ENCODE assay signal across 14 cellular contexts in the genomic region with DNA sequence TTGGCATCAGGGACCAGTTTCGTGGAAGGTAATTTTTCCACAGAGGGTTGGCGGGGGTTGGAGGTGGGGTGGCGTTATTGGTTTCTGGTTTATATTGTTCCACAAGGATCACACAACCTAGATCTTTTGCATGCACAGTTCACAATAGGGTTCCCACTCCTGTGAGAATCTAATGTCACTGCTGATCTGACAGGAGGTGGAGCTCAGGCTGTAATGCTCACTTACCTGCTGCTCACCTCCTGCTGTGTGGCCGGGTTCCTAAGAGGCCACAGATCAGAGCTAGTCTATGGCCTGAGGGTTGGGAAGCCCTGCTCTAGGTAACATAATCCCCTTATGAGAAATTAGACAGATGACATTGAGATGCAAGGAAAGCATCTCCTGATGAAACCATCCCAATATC. TPM values are rescaled to one million over a fixed set of nuclear protein-coding genes. Genes with fewer than 3 reads are reported as not detected.
DNase-seq lines count a peak whose midpoint lies in the region; ATAC-seq and TF ChIP-seq lines count a peak whose summit lies in the region.
"Had no signal": no experiment of that assay in that cellular context is flagged by ENCODE, and none has a peak within 500 bp of the region (broad histone marks: within the 10 kb centered on the region; RNA-seq: fewer than 3 reads in every experiment).

No MANE protein-coding gene starts in this region.

- intact Hi-C loops in activated naive CD4-positive, alpha-beta T cell treated with anti-CD3 and anti-CD28 coated beads for 36 hours (cut with micrococcal nuclease), result no loop called here

- peak overlapping the region; percentile 15 for H3K4me3 Mint-ChIP-seq in activated naive CD4-positive, alpha-beta T cell treated with anti-CD3 and anti-CD28 coated beads for 36 hours
- H3K4me3 Mint-ChIP-seq in activated naive CD8-positive, alpha-beta T cell treated with anti-CD3 and anti-CD28 coated beads, Interleukin-2, amount 10 ng/mL, durations not matched to agents 7 days and 5 days, result peak overlapping the region; percentile 42
- peak overlapping the region; percentile 58 for H3K4me3 Mint-ChIP-seq in stimulated activated naive CD8-positive, alpha-beta T cell treated with anti-CD3 and anti-CD28 coated beads, Interleukin-15, Interleukin-2, amounts not matched to agents 100 ng/mL and 50 ng/mL, for 24 hours
- H3K4me3 Mint-ChIP-seq: dendritic cell treated with granulocyte-macrophage colony-stimulating factor and Interleukin-4, amounts not matched to agents 40 ng/mL and 50 ng/mL, for 4 days had no signal

- H3K36me3 Mint-ChIP-seq in activated naive CD4-positive, alpha-beta T cell treated with anti-CD3 and anti-CD28 coated beads for 36 hours (ENCODE audit: low read depth), result peaks cover 66% of the 10 kb centered on the region
- H3K36me3 Mint-ChIP-seq in activated naive CD8-positive, alpha-beta T cell treated with anti-CD3 and anti-CD28 coated beads, Interleukin-2, amount 10 ng/mL, durations not matched to agents 7 days and 5 days, result peaks cover 77% of the 10 kb centered on the region
- H3K36me3 Mint-ChIP-seq in stimulated activated naive CD8-positive, alpha-beta T cell treated with anti-CD3 and anti-CD28 coated beads, Interleukin-15, Interleukin-2, amounts not matched to agents 100 ng/mL and 50 ng/mL, for 24 hours (ENCODE audit: low read depth), result peaks cover 83% of the 10 kb centered on the region

- peak overlapping the region; percentile 86 for H3K27ac Mint-ChIP-seq in activated naive CD4-positive, alpha-beta T cell treated with anti-CD3 and anti-CD28 coated beads for 36 hours
- H3K27ac Mint-ChIP-seq in activated naive CD8-positive, alpha-beta T cell treated with anti-CD3 and anti-CD28 coated beads, Interleukin-2, amount 10 ng/mL, durations not matched to agents 7 days and 5 days, result peak overlapping the region; percentile 81
- H3K27ac Mint-ChIP-seq in stimulated activated naive CD8-positive, alpha-beta T cell treated with anti-CD3 and anti-CD28 coated beads, Interleukin-15, Interleukin-2, amounts not matched to agents 100 ng/mL and 50 ng/mL, for 24 hours, result peak overlapping the region; percentile 86
- H3K27ac Mint-ChIP-seq: dendritic cell treated with granulocyte-macrophage colony-stimulating factor and Interleukin-4, amounts not matched to agents 40 ng/mL and 50 ng/mL, for 4 days had no signal

- peaks cover 3% of the 10 kb centered on the region for H3K9me3 Mint-ChIP-seq in activated naive CD4-positive, alpha-beta T cell treated with anti-CD3 and anti-CD28 coated beads for 36 hours
- H3K9me3 Mint-ChIP-seq in activated naive CD8-positive, alpha-beta T cell treated with anti-CD3 and anti-CD28 coated beads, Interleukin-2, amount 10 ng/mL, durations not matched to agents 7 days and 5 days, result peaks cover 8% of the 10 kb centered on the region
- peaks cover 11% of the 10 kb centered on the region for H3K9me3 Mint-ChIP-seq in stimulated activated naive CD8-positive, alpha-beta T cell treated with anti-CD3 and anti-CD28 coated beads, Interleukin-15, Interleukin-2, amounts not matched to agents 100 ng/mL and 50 ng/mL, for 24 hours

- peaks cover 67% of the 10 kb centered on the region for H3K4me1 Mint-ChIP-seq in activated naive CD4-positive, alpha-beta T cell treated with anti-CD3 and anti-CD28 coated beads for 36 hours (ENCODE audit: low read depth)
- H3K4me1 Mint-ChIP-seq in activated naive CD8-positive, alpha-beta T cell treated with anti-CD3 and anti-CD28 coated beads, Interleukin-2, amount 10 ng/mL, durations not matched to agents 7 days and 5 days, result peaks cover 60% of the 10 kb centered on the region
- peaks cover 70% of the 10 kb centered on the region for H3K4me1 Mint-ChIP-seq in stimulated activated naive CD8-positive, alpha-beta T cell treated with anti-CD3 and anti-CD28 coated beads, Interleukin-15, Interleukin-2, amounts not matched to agents 100 ng/mL and 50 ng/mL, for 24 hours (ENCODE audit: low read depth)

- POLR2A ChIA-PET in activated naive CD8-positive, alpha-beta T cell treated with anti-CD3 and anti-CD28 coated beads, Interleukin-2, amount 10 ng/mL, durations not matched to agents 7 days and 5 days (lab: Charles Lee), result interaction anchor here (0.7 to 5.4 kb wide), 10 partner anchors 10 to 196 kb away, joined by 3 to 77 read pairs (median 6); a partner anchor contains a TSS
- POLR2A ChIA-PET in HEK293T (lab: Yijun Ruan, JAX), result no interaction called here

- no peaks in the 10 kb centered on the region for H3K27me3 Mint-ChIP-seq in activated naive CD4-positive, alpha-beta T cell treated with anti-CD3 and anti-CD28 coated beads for 36 hours (ENCODE audit: low read depth)
- no peaks in the 10 kb centered on the region for H3K27me3 Mint-ChIP-seq in activated naive CD8-positive, alpha-beta T cell treated with anti-CD3 and anti-CD28 coated beads, Interleukin-2, amount 10 ng/mL, durations not matched to agents 7 days and 5 days
- H3K27me3 Mint-ChIP-seq in stimulated activated naive CD8-positive, alpha-beta T cell treated with anti-CD3 and anti-CD28 coated beads, Interleukin-15, Interleukin-2, amounts not matched to agents 100 ng/mL and 50 ng/mL, for 24 hours, result no peaks in the 10 kb centered on the region
- H3K27me3 Mint-ChIP-seq: dendritic cell treated with granulocyte-macrophage colony-stimulating factor and Interleukin-4, amounts not matched to agents 40 ng/mL and 50 ng/mL, for 4 days had no signal

- peak; percentile 24 for ATAC-seq in activated naive CD8-positive, alpha-beta T cell treated with anti-CD3 and anti-CD28 coated beads, Interleukin-2, amount 10 ng/mL, durations not matched to agents 7 days and 5 days (ENCODE audit: low read depth)
- no peak for ATAC-seq in HG03442 (IDR thresholded peaks at IDR 0.05; ENCODE audit: unreplicated experiment)

- no peak for DNase-seq in activated naive CD4-positive, alpha-beta T cell treated with anti-CD3 and anti-CD28 coated beads for 36 hours
- DNase-seq in activated naive CD4-positive, alpha-beta T cell treated with anti-CD3 and anti-CD28 coated beads, Interleukin-2, amount 50 U/mL, for 16 hours, result no peak
- DNase-seq in NCI-H187 treated with DMSO at 0.1 percent for 48 hours (lab: John Stamatoyannopoulos, UW) (peak; percentile 56), HEK293T (ENCODE audit: extremely low spot score) (no peak), pons (ENCODE audit: low spot score) (no peak)
- DNase-seq in activated naive CD8-positive, alpha-beta T cell treated with anti-CD3 and anti-CD28 coated beads, Interleukin-2, amount 10 ng/mL, durations not matched to agents 7 days and 5 days, result no peak
- DNase-seq: activated CD4-positive, alpha-beta T cell treated with anti-CD3 and anti-CD28 coated beads, Interleukin-2, amount 50 U/mL, for 1 hour; amniotic stem cell; BE2C; IMR-90; NCI-H1436 had no signal

- CTCF ChIA-PET in activated naive CD4-positive, alpha-beta T cell treated with anti-CD3 and anti-CD28 coated beads for 36 hours (lab: Charles Lee), result interaction anchor here (0.7 to 0.9 kb wide), 2 partner anchors 8 to 10 kb away, joined by 3 to 5 read pairs; no protein-coding TSS in a partner anchor
- CTCF ChIA-PET in HEK293T (lab: Yijun Ruan, JAX), result no interaction called here

TF ChIP-seq in HEK293T, 16 proteins besides CTCF, POLR2A, EP300 and RAD21:
- TF ChIP-seq FOXK2 (IDR thresholded peaks at IDR 0.05) (no peak), FOXA1 (IDR thresholded peaks at IDR 0.05) (no peak), ELF4 (IDR thresholded peaks at IDR 0.05) (no peak), CTBP1 (IDR thresholded peaks at IDR 0.05; ENCODE audit: borderline replicate concordance) (no peak), L3MBTL2 (conservative IDR thresholded peaks at IDR 0.05) (no peak), ARNT (IDR thresholded peaks at IDR 0.05) (no peak), LEF1 (IDR thresholded peaks at IDR 0.05; ENCODE audit: borderline replicate concordance) (no peak), SP1 (IDR thresholded peaks at IDR 0.05) (no peak), BHLHE40 (IDR thresholded peaks at IDR 0.05; ENCODE audit: borderline replicate concordance) (no peak), HDGF (IDR thresholded peaks at IDR 0.05; ENCODE audit: borderline replicate concordance) (no peak), TARDBP (IDR thresholded peaks at IDR 0.05) (no peak), FOXM1 (IDR thresholded peaks at IDR 0.05; ENCODE audit: borderline replicate concordance) (no peak), NFRKB (IDR thresholded peaks at IDR 0.05) (no peak), ZNF384 (IDR thresholded peaks at IDR 0.05) (no peak), SUZ12 (IDR thresholded peaks at IDR 0.05) (no peak)
- TF ChIP-seq, protein P1, sequence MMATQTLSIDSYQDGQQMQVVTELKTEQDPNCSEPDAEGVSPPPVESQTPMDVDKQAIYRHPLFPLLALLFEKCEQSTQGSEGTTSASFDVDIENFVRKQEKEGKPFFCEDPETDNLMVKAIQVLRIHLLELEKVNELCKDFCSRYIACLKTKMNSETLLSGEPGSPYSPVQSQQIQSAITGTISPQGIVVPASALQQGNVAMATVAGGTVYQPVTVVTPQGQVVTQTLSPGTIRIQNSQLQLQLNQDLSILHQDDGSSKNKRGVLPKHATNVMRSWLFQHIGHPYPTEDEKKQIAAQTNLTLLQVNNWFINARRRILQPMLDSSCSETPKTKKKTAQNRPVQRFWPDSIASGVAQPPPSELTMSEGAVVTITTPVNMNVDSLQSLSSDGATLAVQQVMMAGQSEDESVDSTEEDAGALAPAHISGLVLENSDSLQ (IDR thresholded peaks at IDR 0.05), result no peak

RNA-seq across cellular contexts. Expression of a gene that starts 12.6 kb away (rescaled TPM):
- total RNA-seq in activated naive CD4-positive, alpha-beta T cell treated with anti-CD3 and anti-CD28 coated beads for 36 hours, result 10 to 100 TPM; 84.3 to 85.5 TPM
- 100 to 1,000 TPM; 228 to 231 TPM for total RNA-seq in activated naive CD8-positive, alpha-beta T cell treated with anti-CD3 and anti-CD28 coated beads, Interleukin-2, amount 10 ng/mL, durations not matched to agents 7 days and 5 days
- total RNA-seq: IMR-90 had no signal
